In the genomic region with DNA sequence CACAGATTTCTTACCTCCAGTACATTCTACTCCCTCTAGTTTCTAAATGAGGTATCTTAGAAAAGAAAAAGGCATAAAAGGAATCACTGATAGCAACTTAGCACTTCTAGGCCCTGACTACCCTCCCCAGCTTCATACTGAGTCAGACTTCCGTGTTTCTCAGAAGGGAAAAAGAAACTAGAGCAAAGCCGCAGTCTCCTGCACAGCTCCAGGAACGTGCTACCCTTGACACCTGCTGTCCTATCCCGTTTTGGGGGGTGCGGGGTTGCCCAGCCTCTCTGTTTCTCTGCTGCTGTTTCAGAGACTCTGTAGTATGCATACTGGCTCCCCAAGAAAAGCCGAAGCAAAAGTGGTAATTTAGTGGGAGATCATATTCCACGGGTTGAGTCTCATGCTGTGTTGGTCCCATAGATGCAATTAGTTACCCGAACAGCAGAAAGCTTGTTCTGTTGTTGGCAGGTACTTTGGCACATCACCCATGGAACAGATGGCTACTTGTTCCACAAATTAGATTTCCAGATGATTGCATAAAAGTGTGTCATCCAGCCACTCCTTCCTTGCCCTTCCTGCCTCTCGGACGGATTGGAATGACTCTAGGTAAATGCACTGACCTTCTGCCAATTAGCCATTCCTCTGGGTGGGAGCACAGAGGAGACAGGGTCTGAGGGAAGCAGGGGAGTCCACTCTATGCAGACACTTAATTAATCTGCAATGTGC, we compare ENCODE assay signal across 10 cellular contexts.
DNase-seq lines count a peak whose midpoint lies in the region; ATAC-seq lines count a peak whose summit lies in the region.
"Had no signal": no experiment of that assay in that cellular context is flagged by ENCODE, and none has a peak within 500 bp of the region (broad histone marks: within the 10 kb centered on the region; RNA-seq: fewer than 3 reads in every experiment).

No MANE protein-coding gene starts in this region.

- peak overlapping the region; percentile 30 for H3K27ac Mint-ChIP-seq in activated T-helper 2 cell treated with anti-CD3 and anti-CD28 coated beads, Interferon-gamma antibody, Interleukin-2, Interleukin-4, amounts not matched to agents 10 μg/mL and 5 μg/mL and 100 μg/mL, durations not matched to agents 14 hours and 24 hours and 36 hours

- intact Hi-C loops in activated T-helper 2 cell treated with anti-CD3 and anti-CD28 coated beads, Interferon-gamma antibody, Interleukin-2, Interleukin-4, amounts not matched to agents 10 μg/mL and 5 μg/mL and 100 μg/mL, durations not matched to agents 14 hours and 24 hours and 36 hours (cut with micrococcal nuclease) = loop anchor here (1.0 kb wide), 2 partner anchors 99 to 250 kb away; no protein-coding TSS in a partner anchor

- in situ Hi-C loops in G401 (cut with HindIII; ENCODE audit: low sequenced_read_pairs) = no loop called here

- H3K4me1 Mint-ChIP-seq in activated T-helper 2 cell treated with anti-CD3 and anti-CD28 coated beads, Interferon-gamma antibody, Interleukin-2, Interleukin-4, amounts not matched to agents 10 μg/mL and 5 μg/mL and 100 μg/mL, durations not matched to agents 14 hours and 24 hours and 36 hours (ENCODE audit: low read depth) = peaks cover 44% of the 10 kb centered on the region

- H3K27me3 Mint-ChIP-seq in activated T-helper 2 cell treated with anti-CD3 and anti-CD28 coated beads, Interferon-gamma antibody, Interleukin-2, Interleukin-4, amounts not matched to agents 10 μg/mL and 5 μg/mL and 100 μg/mL, durations not matched to agents 14 hours and 24 hours and 36 hours (ENCODE audit: low read depth) = no peaks in the 10 kb centered on the region

- H3K36me3 Mint-ChIP-seq in activated T-helper 2 cell treated with anti-CD3 and anti-CD28 coated beads, Interferon-gamma antibody, Interleukin-2, Interleukin-4, amounts not matched to agents 10 μg/mL and 5 μg/mL and 100 μg/mL, durations not matched to agents 14 hours and 24 hours and 36 hours (ENCODE audit: low read depth) = peaks cover 40% of the 10 kb centered on the region

- no peak for ATAC-seq in HG03439 (IDR thresholded peaks at IDR 0.05; ENCODE audit: unreplicated experiment)
- no peak for ATAC-seq in GM19463 (IDR thresholded peaks at IDR 0.05; ENCODE audit: unreplicated experiment)
- no peak for ATAC-seq in HG03521 (IDR thresholded peaks at IDR 0.05; ENCODE audit: unreplicated experiment)
- ATAC-seq: left lung had no signal

- peaks cover 40% of the 10 kb centered on the region for H3K9me3 Mint-ChIP-seq in activated T-helper 2 cell treated with anti-CD3 and anti-CD28 coated beads, Interferon-gamma antibody, Interleukin-2, Interleukin-4, amounts not matched to agents 10 μg/mL and 5 μg/mL and 100 μg/mL, durations not matched to agents 14 hours and 24 hours and 36 hours

- DNase-seq in G401 (ENCODE audit: low spot score) (peak; percentile 97), OCI-M1 (lab: John Stamatoyannopoulos, UW) (peak; percentile 76), COLO668 (lab: John Stamatoyannopoulos, UW; ENCODE audit: unreplicated experiment) (no peak)
- DNase-seq in activated T-helper 2 cell treated with anti-CD3 and anti-CD28 coated beads, Interferon-gamma antibody, Interleukin-2, Interleukin-4, amounts not matched to agents 10 μg/mL and 5 μg/mL and 100 μg/mL, durations not matched to agents 14 hours and 24 hours and 36 hours (ENCODE audit: low spot score) = peak; percentile 75
- DNase-seq in stimulated activated CD4-positive, alpha-beta T cell treated with anti-CD3 and anti-CD28 coated beads, Interleukin-2, amount 100 ng/mL, for 24 hours = peak; percentile 52 to 62
- DNase-seq: left lung, testis had no signal

- H3K4me3 Mint-ChIP-seq in activated T-helper 2 cell treated with anti-CD3 and anti-CD28 coated beads, Interferon-gamma antibody, Interleukin-2, Interleukin-4, amounts not matched to agents 10 μg/mL and 5 μg/mL and 100 μg/mL, durations not matched to agents 14 hours and 24 hours and 36 hours (ENCODE audit: low read depth) = no peak overlapping the region
